8 cellular contexts compared by ENCODE assay signal in the genomic region with DNA sequence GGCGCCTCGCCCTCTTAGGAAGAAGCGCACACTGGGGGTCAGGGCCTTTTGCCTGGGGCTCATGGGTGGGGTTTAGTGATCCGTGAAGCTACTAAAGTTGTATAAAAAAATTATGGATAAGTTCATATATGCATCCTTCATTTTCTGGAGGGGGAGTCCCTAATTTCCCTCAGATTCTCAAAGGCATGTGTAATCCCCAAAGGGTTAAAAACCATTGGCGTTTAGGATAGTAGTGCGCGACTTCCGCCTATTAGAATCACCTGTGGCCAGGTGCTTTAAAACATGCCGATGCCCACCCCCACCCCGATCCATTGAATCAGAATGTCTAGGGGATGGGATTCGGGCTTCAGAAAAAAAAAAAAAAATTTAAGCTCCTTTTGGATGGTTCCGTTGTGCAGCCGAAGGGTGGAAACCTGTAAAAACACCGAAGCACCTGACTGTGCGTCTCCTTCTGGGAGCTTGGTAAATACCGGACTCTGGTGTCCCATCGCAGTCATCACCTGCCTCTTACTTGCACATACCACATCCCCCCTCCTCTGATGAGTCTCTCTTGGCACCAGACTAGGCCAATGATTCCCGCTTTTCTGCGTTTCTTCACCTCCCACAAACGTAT. TPM values are rescaled to one million over a fixed set of nuclear protein-coding genes. Genes with fewer than 3 reads are reported as not detected.
A peak's percentile ranks its signal among the peaks of the same experiment; 100 is the strongest.
DNase-seq lines count a peak whose midpoint lies in the region; ATAC-seq and TF ChIP-seq lines count a peak whose summit lies in the region.

No MANE protein-coding gene starts in this region.

- H3K4me3 Mint-ChIP-seq in endothelial cell (ENCODE audit: unreplicated experiment) (peak overlapping the region; percentile 80), nephron progenitor cell (peak overlapping the region; percentile 81)

- ATAC-seq in GM19351 (IDR thresholded peaks at IDR 0.05; ENCODE audit: unreplicated experiment) (peak; percentile 19), GM18502 (IDR thresholded peaks at IDR 0.05; ENCODE audit: poor library complexity, unreplicated experiment) (no peak), GM21576 (IDR thresholded peaks at IDR 0.05; ENCODE audit: unreplicated experiment) (no peak)

- DNase-seq in NCI-H526 (lab: John Stamatoyannopoulos, UW) (peak; percentile 79 to 84), endothelial cell (ENCODE audit: low spot score) (no peak), nephron progenitor cell (no peak), NCI-H2081 treated with DMSO at 0.1 percent for 48 hours (lab: John Stamatoyannopoulos, UW) (no peak), NCI-H2029 (lab: John Stamatoyannopoulos, UW) (no peak)

- TF ChIP-seq CTCF in endothelial cell (IDR thresholded peaks at IDR 0.05; ENCODE audit: unreplicated experiment) (no peak), nephron progenitor cell (IDR thresholded peaks at IDR 0.05) (no peak)

- peaks cover 10% of the 10 kb centered on the region for H3K4me1 Mint-ChIP-seq in endothelial cell (ENCODE audit: unreplicated experiment)
- peaks cover 27% of the 10 kb centered on the region for H3K4me1 Mint-ChIP-seq in nephron progenitor cell

- H3K27ac Mint-ChIP-seq in endothelial cell (ENCODE audit: unreplicated experiment) (no peak overlapping the region), nephron progenitor cell (no peak overlapping the region)

- no peaks in the 10 kb centered on the region for H3K27me3 Mint-ChIP-seq in endothelial cell (ENCODE audit: unreplicated experiment)
- peaks cover 10% of the 10 kb centered on the region for H3K27me3 Mint-ChIP-seq in nephron progenitor cell (ENCODE audit: low read depth, poor library complexity)

- H3K9me3 Mint-ChIP-seq in endothelial cell (ENCODE audit: unreplicated experiment) (no peaks in the 10 kb centered on the region), nephron progenitor cell (peaks cover 14% of the 10 kb centered on the region)

- H3K36me3 Mint-ChIP-seq in endothelial cell (ENCODE audit: low read depth, unreplicated experiment) (no peaks in the 10 kb centered on the region), nephron progenitor cell (ENCODE audit: low read depth) (peaks cover 7% of the 10 kb centered on the region)

RNA-seq across cellular contexts. Expression of a gene that starts 0.6 kb away (rescaled TPM):
- total RNA-seq in endothelial cell (ENCODE audit: unreplicated experiment): 26.3 TPM

Comparison
In these comparisons a context has a peak if more than half of its experiments do, and no peak if none do; other contexts are left out.
1. DNase-seq: peak in NCI-H526 (2 of 2); none in endothelial cell (single experiment), nephron progenitor cell (single experiment), NCI-H2081 treated with DMSO at 0.1 percent for 48 hours (single experiment) and NCI-H2029 (single experiment).